Comparison of ENCODE assay signal across 13 cellular contexts in genomic region chr13:22740264-22740663, GRCh38.
A peak's percentile ranks its signal among the peaks of the same experiment; 100 is the strongest.
DNase-seq lines count a peak whose midpoint lies in the region; ATAC-seq and TF ChIP-seq lines count a peak whose summit lies in the region.
"Had no signal": no experiment of that assay in that cellular context is flagged by ENCODE, and none has a peak within 500 bp of the region (broad histone marks: within the 10 kb centered on the region; RNA-seq: fewer than 3 reads in every experiment).

No MANE protein-coding gene starts in this region.

- no peaks in the 10 kb centered on the region; the same call in 1 of the 2 replicates for H3K27me3 ChIP-seq in SK-N-SH (ENCODE audit: insufficient read depth)
- no peaks in the 10 kb centered on the region for H3K27me3 ChIP-seq in MG63
- no peaks in the 10 kb centered on the region for H3K27me3 ChIP-seq in SJCRH30

- H3K9ac ChIP-seq in SK-N-SH: no peak overlapping the region

- H3K4me2 ChIP-seq in SK-N-SH: no peak overlapping the region

- H3K27me3 Mint-ChIP-seq in neural crest cell (ENCODE audit: low read depth): no peaks in the 10 kb centered on the region

- no peaks in the 10 kb centered on the region for H3K79me2 ChIP-seq in SK-N-SH (ENCODE audit: insufficient read depth)

- peak; percentile 30; the same call in 1 of the 2 replicates for TF ChIP-seq CTCF in SK-N-SH (IDR thresholded peaks at IDR 0.05)
- TF ChIP-seq CTCF in neural crest cell (conservative IDR thresholded peaks at IDR 0.05): peak; percentile 45

- no peak overlapping the region for H3K4me3 Mint-ChIP-seq in neural crest cell

- no peak overlapping the region for H3K4me3 ChIP-seq in SK-N-SH (ENCODE audit: low read depth in 2 of 2, low read length in 1 of 2)
- no peak overlapping the region for H3K4me3 ChIP-seq in MG63
- no peak overlapping the region for H3K4me3 ChIP-seq in SJCRH30
- H3K4me3 ChIP-seq: mucosa of descending colon, thoracic aorta had no signal

- H3F3A ChIP-seq in SK-N-SH (replicated peaks; ENCODE audit: insufficient read depth): no peaks in the 10 kb centered on the region

- no peaks in the 10 kb centered on the region for H4K20me1 ChIP-seq in SK-N-SH (ENCODE audit: insufficient read depth)

- H3K9me2 ChIP-seq in SK-N-SH: no peaks in the 10 kb centered on the region

- peak; percentile 45 for TF ChIP-seq RAD21 in SK-N-SH (IDR thresholded peaks at IDR 0.05; ENCODE audit: low read length)

- no peaks in the 10 kb centered on the region for H3K36me3 Mint-ChIP-seq in neural crest cell (ENCODE audit: low read depth)

- no peaks in the 10 kb centered on the region for H3K9me3 Mint-ChIP-seq in neural crest cell

- H3K36me3 ChIP-seq in SK-N-SH (replicated peaks in 1 of 2; ENCODE audit: control insufficient read depth in 1 of 2, insufficient read depth in 2 of 2, low read length in 1 of 2) (no peaks in the 10 kb centered on the region), MG63 (no peaks in the 10 kb centered on the region), SJCRH30 (no peaks in the 10 kb centered on the region)
- H3K36me3 ChIP-seq: thoracic aorta had no signal

- 2% methylated on average over 3 of the region's 3 CpGs for WGBS in SK-N-SH (ENCODE audit: low lambda C conversion rate)

- H3K4me1 Mint-ChIP-seq in neural crest cell: no peaks in the 10 kb centered on the region

- DNase-seq in SK-N-SH (no peak), MG63 (peak; percentile 5), SJCRH30 (peak; percentile 17 to 62), neural crest cell (ENCODE audit: low read depth, low spot score) (no peak), mesenteric fat pad (ENCODE audit: low spot score) (no peak)
- DNase-seq in activated effector memory CD4-positive, alpha-beta T cell treated with Interleukin-2 at 50 U/mL for 16 hours: no peak
- DNase-seq: activated CD8-positive, alpha-beta memory T cell treated with anti-CD3 and anti-CD28 coated beads, Interleukin-2, amount 50 U/mL, for 4 hours; retina; T-helper 9 cell had no signal

- H3K27ac ChIP-seq in SK-N-SH (ENCODE audit: low read depth in 2 of 2, low read length in 1 of 2) (no peak overlapping the region), SJCRH30 (no peak overlapping the region)
- H3K27ac ChIP-seq: thoracic aorta had no signal

- POLR2A ChIA-PET in SK-N-SH (lab: Yijun Ruan, JAX): no interaction called here

- no peak overlapping the region for H2AFZ ChIP-seq in SK-N-SH (ENCODE audit: low read depth)

- H3K4me1 ChIP-seq in SK-N-SH (ENCODE audit: control insufficient read depth in 1 of 2, insufficient read depth in 2 of 2, low read depth in 1 of 2, low read length in 1 of 2): no peaks in the 10 kb centered on the region
- H3K4me1 ChIP-seq in SJCRH30: no peaks in the 10 kb centered on the region

- ATAC-seq in SK-N-SH treated with all-trans-retinoic acid at 6 μM for 48 hours (no peak), HG03196 (IDR thresholded peaks at IDR 0.05; ENCODE audit: unreplicated experiment) (no peak)
- ATAC-seq: mucosa of descending colon had no signal

- CTCF ChIA-PET in SK-N-SH (lab: Yijun Ruan, JAX): interaction anchor here (1.3 kb wide), 1 partner anchor 1102 kb away, joined by 4 read pairs; no protein-coding TSS in a partner anchor

- TF ChIP-seq EP300 in SK-N-SH (IDR thresholded peaks at IDR 0.05; ENCODE audit: borderline replicate concordance in 1 of 2, low read depth in 1 of 2, low read length in 1 of 2): no peak

- H3K9me3 ChIP-seq in SK-N-SH: no peaks in the 10 kb centered on the region
- H3K9me3 ChIP-seq in MG63: no peaks in the 10 kb centered on the region; the same call in 1 of the 2 replicates
- no peaks in the 10 kb centered on the region for H3K9me3 ChIP-seq in SJCRH30 (replicated peaks)
- H3K9me3 ChIP-seq: mucosa of descending colon, thoracic aorta had no signal

- H3K27ac Mint-ChIP-seq in neural crest cell (ENCODE audit: unreplicated experiment): no peak overlapping the region

TF ChIP-seq in SK-N-SH, 30 proteins besides CTCF, POLR2A, EP300 and RAD21:
- TF ChIP-seq MAX (IDR thresholded peaks at IDR 0.05; ENCODE audit: low read depth): no peak
- TF ChIP-seq GABPA (IDR thresholded peaks at IDR 0.05; ENCODE audit: low read depth): no peak
- no peak for TF ChIP-seq FOXJ3 (CRISPR knock-in tag; IDR thresholded peaks at IDR 0.05)
- TF ChIP-seq YY1 (IDR thresholded peaks at IDR 0.05; ENCODE audit: low read depth): no peak
- no peak for TF ChIP-seq MXI1 (IDR thresholded peaks at IDR 0.05; ENCODE audit: low read depth, low read length)
- no peak for TF ChIP-seq FOXM1 (IDR thresholded peaks at IDR 0.05; ENCODE audit: low read depth)
- no peak for TF ChIP-seq TEAD4 (IDR thresholded peaks at IDR 0.05; ENCODE audit: borderline replicate concordance, insufficient read depth)
- no peak for TF ChIP-seq FOSL2 (IDR thresholded peaks at IDR 0.05; ENCODE audit: borderline replicate concordance, low read depth)
- no peak for TF ChIP-seq NFIC (IDR thresholded peaks at IDR 0.05; ENCODE audit: borderline replicate concordance)
- TF ChIP-seq IRF3 (IDR thresholded peaks at IDR 0.05; ENCODE audit: low read depth, low read length): no peak
- no peak for TF ChIP-seq TAF1 (IDR thresholded peaks at IDR 0.05; ENCODE audit: borderline replicate concordance, low read depth, low read length)
- no peak for TF ChIP-seq TCF12 (IDR thresholded peaks at IDR 0.05)
- TF ChIP-seq RCOR1 (IDR thresholded peaks at IDR 0.05; ENCODE audit: low read length): no peak

TF ChIP-seq in SK-N-SH treated with all-trans-retinoic acid at 6 μM for 48 hours, 23 proteins besides CTCF, POLR2A, EP300 and RAD21:
- no peak for TF ChIP-seq ARNTL (CRISPR knock-in tag; IDR thresholded peaks at IDR 0.05; ENCODE audit: borderline replicate concordance, low read depth)
- TF ChIP-seq CSRNP3 (CRISPR knock-in tag; IDR thresholded peaks at IDR 0.05): no peak
- TF ChIP-seq ZFP3 (CRISPR knock-in tag; IDR thresholded peaks at IDR 0.05): no peak
- no peak for TF ChIP-seq ZC3H10 (CRISPR knock-in tag; IDR thresholded peaks at IDR 0.05)
- no peak for TF ChIP-seq CSDC2 (CRISPR knock-in tag; IDR thresholded peaks at IDR 0.05)

Comparison
In these comparisons a context has a peak if more than half of its experiments do, and no peak if none do; other contexts are left out.
1. DNase-seq: peak in MG63 (single experiment) and SJCRH30 (2 of 2); none in SK-N-SH (single experiment), neural crest cell (single experiment), mesenteric fat pad (single experiment) and activated effector memory CD4-positive, alpha-beta T cell treated with Interleukin-2 at 50 U/mL for 16 hours (single experiment).